ENCODE assay signal across 1 cellular context in the genomic region with DNA sequence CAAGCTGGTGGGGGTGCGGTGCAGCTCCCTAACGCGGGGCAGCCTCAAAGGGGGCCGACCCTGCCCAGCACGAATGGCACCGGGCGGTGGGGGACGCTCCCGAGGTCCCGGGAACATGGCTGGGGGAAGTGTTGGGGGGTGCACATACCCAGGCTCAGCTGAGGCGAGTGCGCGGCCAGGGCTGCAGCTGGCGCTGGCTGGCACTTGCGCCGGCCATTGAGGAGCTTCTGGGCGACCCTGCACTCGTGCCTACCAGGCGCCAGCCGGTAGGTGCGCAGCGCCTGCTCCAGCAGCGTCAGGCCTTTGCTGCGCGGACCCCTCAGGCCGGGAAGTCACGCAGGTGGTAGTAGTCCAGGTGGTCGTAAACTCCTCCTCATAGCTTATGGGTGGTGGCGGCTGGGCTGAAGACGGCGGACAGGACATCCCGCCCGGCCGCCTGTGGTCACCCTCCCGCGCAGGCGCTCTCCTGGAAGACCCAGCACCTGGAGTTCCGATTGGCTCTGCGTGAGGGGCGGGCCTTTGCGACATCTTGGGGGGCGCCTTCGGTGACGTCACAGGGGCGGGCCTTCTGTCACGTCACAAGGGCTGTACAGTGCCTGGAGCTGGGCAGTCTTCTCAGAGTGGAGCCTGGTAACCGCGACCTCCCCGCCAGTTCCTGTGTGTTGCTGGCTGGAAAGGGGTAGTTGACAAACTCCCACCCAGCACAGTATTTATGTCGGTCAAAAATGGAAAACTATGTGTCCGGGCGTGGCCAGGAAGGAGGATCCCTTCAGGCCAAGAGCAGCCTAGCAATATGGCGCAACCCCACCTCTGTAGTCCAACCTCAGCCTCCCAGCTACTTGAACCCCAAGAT.
TF ChIP-seq lines count a peak whose summit lies in the region.

No MANE protein-coding gene starts in this region.

TF ChIP-seq in H1, 55 proteins besides CTCF, POLR2A, EP300 and RAD21:
- TF ChIP-seq TBP (IDR thresholded peaks at IDR 0.05; ENCODE audit: low read depth, low read length): 0 out of 2 replicates have a peak, but pooled peaks have one; percentile 20
- peak; percentile 88 for TF ChIP-seq CREB1 (IDR thresholded peaks at IDR 0.05)
- TF ChIP-seq NRF1 (IDR thresholded peaks at IDR 0.05; ENCODE audit: low read depth, low read length): 0 out of 2 replicates have a peak, but pooled peaks have one; percentile 26
- TF ChIP-seq PHF8 (conservative IDR thresholded peaks at IDR 0.05; ENCODE audit: low read depth, low read length): peak; percentile 68
